30 cellular contexts compared by ENCODE assay signal in genomic region chr15:73942751-73943270, GRCh38. TPM values are rescaled to one million over a fixed set of nuclear protein-coding genes. Genes with fewer than 3 reads are reported as not detected.
DNase-seq lines count a peak whose midpoint lies in the region; ATAC-seq and TF ChIP-seq lines count a peak whose summit lies in the region.
"Had no signal": no experiment of that assay in that cellular context is flagged by ENCODE, and none has a peak within 500 bp of the region (broad histone marks: within the 10 kb centered on the region; RNA-seq: fewer than 3 reads in every experiment).

No MANE protein-coding gene starts in this region.

- peak overlapping the region in 1 of 3 donors; percentile 54 for H3K4me3 Mint-ChIP-seq in T-cell
- H3K4me3 Mint-ChIP-seq: activated CD4-positive, alpha-beta memory T cell treated with anti-CD3 and anti-CD28 coated beads, Interleukin-2, amount 10 ng/mL, durations not matched to agents 7 days and 5 days; CD14-positive monocyte; GM23338; naive thymus-derived CD8-positive, alpha-beta T cell; stimulated activated effector memory CD8-positive, alpha-beta T cell treated with anti-CD3 and anti-CD28 coated beads, Interleukin-12 subunit alpha, Interleukin-12 subunit beta, amount 100 ng/mL, for 72 hours had no signal

- no peak overlapping the region for H4K8ac ChIP-seq in mesenchymal stem cell (ENCODE audit: low read length)

- H3F3A ChIP-seq in SK-N-SH (replicated peaks; ENCODE audit: insufficient read depth), result peaks cover 22% of the 10 kb centered on the region

- POLR2A ChIA-PET in SK-N-SH (lab: Yijun Ruan, JAX), result no interaction called here
- POLR2A ChIA-PET in T-cell (lab: Charles Lee), result interaction anchor here in 1 of 2 donors (0.6 kb wide), 1 partner anchor 23 kb away, joined by 4 read pairs; no protein-coding TSS in a partner anchor

- no peak overlapping the region for H3K4ac ChIP-seq in mesenchymal stem cell (ENCODE audit: low read depth in 1 of 2, low read length in 2 of 2)

- no peaks in the 10 kb centered on the region for H3K9me2 ChIP-seq in SK-N-SH

- peak overlapping the region; percentile 91 to 100; a peak in 3 of 4 replicates for H3K27ac ChIP-seq in SK-N-SH (ENCODE audit: low read depth in 2 of 2, low read length in 1 of 2)
- peak overlapping the region; percentile 60 for H3K27ac ChIP-seq in mesenchymal stem cell (ENCODE audit: low read length, poor library complexity, severe bottlenecking)
- peak overlapping the region; percentile 93 to 95 for H3K27ac ChIP-seq in thoracic aorta
- H3K27ac ChIP-seq: 22Rv1, body of pancreas, epithelial cell of prostate, ovary, upper lobe of right lung had no signal

- H2BK120ac ChIP-seq in mesenchymal stem cell (ENCODE audit: low read depth, low read length), result no peak overlapping the region

- WGBS in SK-N-SH (ENCODE audit: low lambda C conversion rate), result 20% methylated on average over 1 of the region's 6 CpGs
- 91% methylated on average over 6 of the region's 6 CpGs for WGBS in mesenchymal stem cell

- no peak overlapping the region for H3K23ac ChIP-seq in mesenchymal stem cell (ENCODE audit: low read length in 2 of 2)

- H3K4me1 Mint-ChIP-seq in T-cell, result peaks cover 30 to 37% (median 34%) of the 10 kb centered on the region in 3 donors
- H3K4me1 Mint-ChIP-seq: CD14-positive monocyte had no signal

- H2AK5ac ChIP-seq in mesenchymal stem cell (ENCODE audit: low read length, severe bottlenecking), result peak overlapping the region; percentile 85

- H2BK15ac ChIP-seq in mesenchymal stem cell (ENCODE audit: low read depth, poor library complexity, severe bottlenecking), result no peak overlapping the region

- H2BK5ac ChIP-seq in mesenchymal stem cell (ENCODE audit: low read depth, low read length, poor library complexity, severe bottlenecking), result peak overlapping the region; percentile 22

- H3K9me3 ChIP-seq in SK-N-SH (no peaks in the 10 kb centered on the region), mesenchymal stem cell (ENCODE audit: control insufficient read depth, low read length) (no peaks in the 10 kb centered on the region), thoracic aorta (no peaks in the 10 kb centered on the region)
- H3K9me3 ChIP-seq: body of pancreas, ovary, upper lobe of right lung had no signal

- no peak for TF ChIP-seq EP300 in SK-N-SH (IDR thresholded peaks at IDR 0.05; ENCODE audit: borderline replicate concordance in 1 of 2, low read depth in 1 of 2, low read length in 1 of 2)

- H3K4me3 ChIP-seq in SK-N-SH (ENCODE audit: low read depth in 2 of 2, low read length in 1 of 2) (no peak overlapping the region), mesenchymal stem cell (ENCODE audit: insufficient read depth in 1 of 2, low read depth in 1 of 2, low read length in 2 of 2) (no peak overlapping the region), thoracic aorta (no peak overlapping the region)
- H3K4me3 ChIP-seq: body of pancreas, GM23338, ovary, upper lobe of right lung had no signal

- H3K27ac Mint-ChIP-seq in T-cell, result peak overlapping the region; percentile 65 to 86
- H3K27ac Mint-ChIP-seq: activated CD4-positive, alpha-beta memory T cell treated with anti-CD3 and anti-CD28 coated beads, Interleukin-2, amount 10 ng/mL, durations not matched to agents 7 days and 5 days; GM23338 had no signal

- ATAC-seq in SK-N-SH treated with all-trans-retinoic acid at 6 μM for 48 hours (no peak), T-cell (replicated peaks in 1 of 4) (no peak), thoracic aorta (ENCODE audit: insufficient number of reproducible peaks, low FRiP score, low read depth) (no peak), GM19324 (IDR thresholded peaks at IDR 0.05; ENCODE audit: low FRiP score, unreplicated experiment) (no peak), HG02884 (IDR thresholded peaks at IDR 0.05; ENCODE audit: unreplicated experiment) (no peak)
- ATAC-seq: activated CD4-positive, CD25-positive, alpha-beta regulatory T cell treated with anti-CD3 and anti-CD28 coated beads, Interleukin-2, amount 50 U/mL, for 24 hours; body of pancreas; GM23338; right cardiac atrium; stimulated activated effector memory CD8-positive, alpha-beta T cell treated with anti-CD3 and anti-CD28 coated beads, Interleukin-12 subunit alpha, Interleukin-12 subunit beta, amount 100 ng/mL, for 72 hours; upper lobe of right lung had no signal

- DNase-seq in SK-N-SH (no peak), T-cell (no peak), mesenchymal stem cell (no peak), thoracic aorta (ENCODE audit: low spot score) (no peak), NCI-H146 treated with DMSO at 0.1 percent for 48 hours (lab: John Stamatoyannopoulos, UW; ENCODE audit: unreplicated experiment) (no peak)
- DNase-seq: activated CD4-positive, alpha-beta memory T cell treated with anti-CD3 and anti-CD28 coated beads, Interleukin-2, amount 10 ng/mL, durations not matched to agents 7 days and 5 days; activated gamma-delta T cell; body of pancreas; cerebellar nuclear complex; glutamatergic neuron; midbrain; NCI-H1694 treated with DMSO at 0.1 percent for 48 hours; NCI-H2171; NCI-H510A treated with DMSO at 0.1 percent for 48 hours; right cardiac atrium; SHP77 treated with DMSO at 0.1 percent for 48 hours; stimulated activated CD4-positive, alpha-beta T cell treated with anti-CD3 and anti-CD28 coated beads, Interleukin-12 subunit alpha, Interleukin-12 subunit beta, amount 100 ng/mL, for 4 hours; stimulated activated CD4-positive, alpha-beta T cell treated with anti-CD3 and anti-CD28 coated beads, Interleukin-4, amount 100 ng/mL, for 24 hours; upper lobe of right lung had no signal

- no peaks in the 10 kb centered on the region for H3K36me3 Mint-ChIP-seq in T-cell
- H3K36me3 Mint-ChIP-seq: CD14-positive monocyte; naive thymus-derived CD8-positive, alpha-beta T cell; stimulated activated effector memory CD8-positive, alpha-beta T cell treated with anti-CD3 and anti-CD28 coated beads, Interleukin-12 subunit alpha, Interleukin-12 subunit beta, amount 100 ng/mL, for 72 hours had no signal

- H3K9me3 Mint-ChIP-seq in T-cell, result no peaks in the 10 kb centered on the region
- H3K9me3 Mint-ChIP-seq: activated CD4-positive, alpha-beta memory T cell treated with anti-CD3 and anti-CD28 coated beads, Interleukin-2, amount 10 ng/mL, durations not matched to agents 7 days and 5 days; CD14-positive monocyte; GM23338; naive thymus-derived CD8-positive, alpha-beta T cell; stimulated activated effector memory CD8-positive, alpha-beta T cell treated with anti-CD3 and anti-CD28 coated beads, Interleukin-12 subunit alpha, Interleukin-12 subunit beta, amount 100 ng/mL, for 72 hours had no signal

- no peak for TF ChIP-seq CTCF in SK-N-SH (IDR thresholded peaks at IDR 0.05)
- TF ChIP-seq CTCF in thoracic aorta (IDR thresholded peaks at IDR 0.05), result no peak

- H3K79me1 ChIP-seq in mesenchymal stem cell (replicated peaks; ENCODE audit: low read length, poor library complexity, severe bottlenecking), result peaks cover 37% of the 10 kb centered on the region

- H3K4me2 ChIP-seq in SK-N-SH, result no peak overlapping the region
- H3K4me2 ChIP-seq in mesenchymal stem cell (ENCODE audit: low read length, poor library complexity, severe bottlenecking), result no peak overlapping the region
- H3K4me2 ChIP-seq: GM23338 had no signal

- no peak overlapping the region for H3K9ac ChIP-seq in SK-N-SH
- H3K9ac ChIP-seq in mesenchymal stem cell (ENCODE audit: low read length), result no peak overlapping the region

- H3K4me1 ChIP-seq in SK-N-SH (ENCODE audit: control insufficient read depth in 1 of 2, insufficient read depth in 2 of 2, low read depth in 1 of 2, low read length in 1 of 2) (peaks cover 39 to 80% of the 10 kb centered on the region in 2 experiments), mesenchymal stem cell (ENCODE audit: control insufficient read depth, insufficient read depth, low read depth, low read length) (peaks cover 45% of the 10 kb centered on the region), thoracic aorta (ENCODE audit: control insufficient read depth in 1 of 2, low read depth in 2 of 2) (peaks cover 54 to 75% of the 10 kb centered on the region in 2 donors)
- H3K4me1 ChIP-seq: body of pancreas had no signal

- no peak overlapping the region for H4K91ac ChIP-seq in mesenchymal stem cell (ENCODE audit: low read length)

- CTCF ChIA-PET in SK-N-SH (lab: Yijun Ruan, JAX) (interaction anchor here (0.8 to 2.6 kb wide), 6 partner anchors 9 to 104 kb away, joined by 3 to 9 read pairs (median 4); no protein-coding TSS in a partner anchor), T-cell (lab: Charles Lee) (interaction anchor here in 1 of 2 donors (0.6 kb wide), 1 partner anchor 30 kb away, joined by 3 read pairs; no protein-coding TSS in a partner anchor)

- peaks cover 0 to 1% of the 10 kb centered on the region in 2 experiments for H3K36me3 ChIP-seq in SK-N-SH (replicated peaks in 1 of 2; ENCODE audit: control insufficient read depth in 1 of 2, insufficient read depth in 2 of 2, low read length in 1 of 2)
- peaks cover 50 to 58% of the 10 kb centered on the region in 2 experiments for H3K36me3 ChIP-seq in mesenchymal stem cell (ENCODE audit: control insufficient read depth in 1 of 2, insufficient read depth in 2 of 2, low read depth in 1 of 2, low read length in 2 of 2)
- H3K36me3 ChIP-seq in thoracic aorta, result peaks cover 20% of the 10 kb centered on the region
- H3K36me3 ChIP-seq: ovary, upper lobe of right lung had no signal

- H3K18ac ChIP-seq in mesenchymal stem cell (ENCODE audit: low read depth in 1 of 2, low read length in 2 of 2), result peak overlapping the region in 1 of 2 experiments; percentile 21

- TF ChIP-seq RAD21 in SK-N-SH (IDR thresholded peaks at IDR 0.05; ENCODE audit: low read length), result no peak

- H4K20me1 ChIP-seq in SK-N-SH (ENCODE audit: insufficient read depth), result no peaks in the 10 kb centered on the region

- H3K79me2 ChIP-seq in SK-N-SH (ENCODE audit: insufficient read depth), result peaks cover 7% of the 10 kb centered on the region; the same call in 1 of the 2 replicates

- H3K27me3 ChIP-seq in SK-N-SH (ENCODE audit: insufficient read depth) (no peaks in the 10 kb centered on the region), mesenchymal stem cell (ENCODE audit: control insufficient read depth in 1 of 2, insufficient read depth in 1 of 2, low read length in 2 of 2) (no peaks in the 10 kb centered on the region), thoracic aorta (replicated peaks; ENCODE audit: insufficient read depth) (no peaks in the 10 kb centered on the region)
- H3K27me3 ChIP-seq: body of pancreas, ovary, upper lobe of right lung had no signal

- H3K14ac ChIP-seq in mesenchymal stem cell (ENCODE audit: low read length in 2 of 2), result no peak overlapping the region

- no peak overlapping the region for H2BK12ac ChIP-seq in mesenchymal stem cell (ENCODE audit: low read length in 2 of 2)

- H2AFZ ChIP-seq in SK-N-SH (ENCODE audit: low read depth) (no peak overlapping the region), mesenchymal stem cell (ENCODE audit: low read depth, low read length) (no peak overlapping the region)
- H2AFZ ChIP-seq: GM23338 had no signal

- H3K27me3 Mint-ChIP-seq in T-cell, result no peaks in the 10 kb centered on the region
- H3K27me3 Mint-ChIP-seq: activated CD4-positive, alpha-beta memory T cell treated with anti-CD3 and anti-CD28 coated beads, Interleukin-2, amount 10 ng/mL, durations not matched to agents 7 days and 5 days had no signal

RNA-seq across cellular contexts. Expression of gene LOXL1, which starts 16.5 kb away (rescaled TPM):
- 37.5 and 50.3 TPM in 2 replicates for polyA plus RNA-seq in SK-N-SH (2012; rRNA removed)
- 36.5 and 50.1 TPM in 2 replicates for polyA plus RNA-seq in SK-N-SH (2012; cell fraction: cytosol; rRNA removed)
- 52.4 and 60.2 TPM in 2 replicates for polyA plus RNA-seq in SK-N-SH (2012; cell fraction: nucleus; rRNA removed)
- total RNA-seq in T-cell (1 to 10 TPM; 1.4 to 4.8 (median 1.6) TPM), thoracic aorta (100 to 1,000 TPM; 164 to 321 TPM)
- 187 TPM for polyA plus RNA-seq in mesenchymal stem cell (2013, experiment 1 of 2)
- 181 TPM for polyA plus RNA-seq in mesenchymal stem cell (2013, experiment 2 of 2)

RNA-seq across cellular contexts. Expression of gene STOML1, which starts 49.3 kb away (rescaled TPM):
- 19.1 and 20.4 TPM in 2 replicates for polyA plus RNA-seq in SK-N-SH (2012; rRNA removed)
- 8.2 and 13.5 TPM in 2 replicates for polyA plus RNA-seq in SK-N-SH (2012; cell fraction: cytosol; rRNA removed)
- polyA plus RNA-seq in SK-N-SH (2012; cell fraction: nucleus; rRNA removed), result 27.9 and 28.2 TPM in 2 replicates
- total RNA-seq in T-cell (10 to 100 TPM in 3 of 5 donors, 1 to 10 TPM in 2; 5.1 to 13.4 (median 12.0) TPM), thoracic aorta (10 to 100 TPM; 23.6 to 37.9 TPM)
- 7.8 TPM for polyA plus RNA-seq in mesenchymal stem cell (2013, experiment 1 of 2)
- polyA plus RNA-seq in mesenchymal stem cell (2013, experiment 2 of 2), result 8.5 TPM

RNA-seq across cellular contexts. Expression of gene PML, which starts 51.7 kb away (rescaled TPM):
- polyA plus RNA-seq in SK-N-SH (2012; rRNA removed), result 14.0 and 18.4 TPM in 2 replicates
- polyA plus RNA-seq in SK-N-SH (2012; cell fraction: cytosol; rRNA removed), result 7.9 and 12.9 TPM in 2 replicates
- polyA plus RNA-seq in SK-N-SH (2012; cell fraction: nucleus; rRNA removed), result 48.3 and 66.5 TPM in 2 replicates
- 10 to 100 TPM; 43.0 to 79.8 (median 60.7) TPM for total RNA-seq in T-cell
- polyA plus RNA-seq in mesenchymal stem cell (2013, experiment 1 of 2), result 49.0 TPM
- 51.3 TPM for polyA plus RNA-seq in mesenchymal stem cell (2013, experiment 2 of 2)
- 100 to 1,000 TPM in 1 of 2 donors, 10 to 100 TPM in 1; 77.2 to 138 TPM for total RNA-seq in thoracic aorta

Comparison
In these comparisons a context has a peak if more than half of its experiments do, and no peak if none do; other contexts are left out.
1. RNA of gene LOXL1, which starts 16.5 kb away (total RNA-seq): 164 to 321 TPM in thoracic aorta; 1.4 to 4.8 TPM in T-cell; every median in the first group is over 10 times any median in the second.
2. Peak in every context shown above with its lines, with median percentiles within 50 percentile points of each other: H3K27ac ChIP-seq.